In the genomic region with DNA sequence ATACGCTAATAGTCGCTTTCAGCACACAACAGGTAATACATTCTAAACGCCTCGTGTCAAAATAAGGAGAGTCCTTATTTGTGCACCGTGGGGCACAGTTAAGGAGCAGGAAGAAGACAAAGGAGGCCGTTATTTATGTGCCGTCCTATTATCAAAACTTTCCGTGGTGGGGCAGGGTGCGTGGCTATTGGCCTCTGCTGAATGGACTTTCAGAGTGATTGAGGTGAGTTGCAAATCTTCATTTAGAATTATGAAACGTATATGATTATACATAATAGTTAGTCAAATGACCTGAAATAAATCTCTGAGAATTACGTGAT, we compare ENCODE assay signal across 8 cellular contexts. TPM values are rescaled to one million over a fixed set of nuclear protein-coding genes. Genes with fewer than 3 reads are reported as not detected.
A peak's percentile ranks its signal among the peaks of the same experiment; 100 is the strongest.
DNase-seq lines count a peak whose midpoint lies in the region; ATAC-seq, FAIRE-seq and TF ChIP-seq lines count a peak whose summit lies in the region.

No MANE protein-coding gene starts in this region.

- H3K27me3 ChIP-seq in breast epithelium, result no peaks in the 10 kb centered on the region
- no peaks in the 10 kb centered on the region for H3K27me3 ChIP-seq in lung (ENCODE audit: control insufficient read depth, insufficient read depth)
- H3K27me3 ChIP-seq in thymus (ENCODE audit: control insufficient read depth, insufficient read depth), result no peaks in the 10 kb centered on the region

- TF ChIP-seq EP300 in A549 (IDR thresholded peaks at IDR 0.05), result no peak

- H3K36me3 ChIP-seq in breast epithelium (no peaks in the 10 kb centered on the region), lung (ENCODE audit: control insufficient read depth in 2 of 2, insufficient read depth in 2 of 2, low read length in 2 of 2) (peaks cover 3 to 5% of the 10 kb centered on the region in 2 donors), thymus (ENCODE audit: control insufficient read depth, insufficient read depth) (peaks cover 5% of the 10 kb centered on the region)

- TF ChIP-seq RAD21 in A549 (conservative IDR thresholded peaks at IDR 0.05 in 1 of 2, IDR thresholded peaks at IDR 0.05 in 1 of 2), result no peak

- no peak for TF ChIP-seq POLR2A in A549 (IDR thresholded peaks at IDR 0.05; ENCODE audit: low read length)
- no peak for TF ChIP-seq POLR2A in breast epithelium (IDR thresholded peaks at IDR 0.05)

- CTCF ChIA-PET in A549 (lab: Yijun Ruan, JAX), result interaction anchor here (0.7 to 1.2 kb wide), 3 partner anchors 58 to 108 kb away, joined by 3 to 5 read pairs (median 3); a partner anchor contains a TSS

- ATAC-seq in A549, result peak; percentile 16 to 27; a peak in 5 of 6 replicates
- peak; percentile 2 for ATAC-seq in GM18909 (IDR thresholded peaks at IDR 0.05; ENCODE audit: poor library complexity, unreplicated experiment)
- no peak for ATAC-seq in lung (ENCODE audit: insufficient read depth, low FRiP score)

- no peak for FAIRE-seq in A549 (lab: Jason Lieb, UNC)

- H3K9me3 ChIP-seq in A549 (no peaks in the 10 kb centered on the region), breast epithelium (no peaks in the 10 kb centered on the region), lung (ENCODE audit: control insufficient read depth in 2 of 2, insufficient read depth in 1 of 2, low read length in 1 of 2) (no peaks in the 10 kb centered on the region), thymus (ENCODE audit: control insufficient read depth) (no peaks in the 10 kb centered on the region)

- DNase-seq in A549 (ENCODE audit: low read depth in 1 of 2, low spot score in 1 of 2) (no peak), OCI-M1 (lab: John Stamatoyannopoulos, UW) (peak; percentile 77), breast epithelium (ENCODE audit: low spot score in 2 of 2) (no peak), lung (ENCODE audit: low spot score) (no peak), NCI-H1436 (lab: John Stamatoyannopoulos, UW) (no peak)
- DNase-seq in activated CD4-positive, CD25-positive, alpha-beta regulatory T cell treated with anti-CD3 and anti-CD28 coated beads, Interleukin-2, amount 50 U/mL, for 72 hours, result no peak

- H3K4me3 ChIP-seq in A549 (peak overlapping the region; percentile 84), breast epithelium (peak overlapping the region; percentile 89 to 95 (median 92)), lung (peak overlapping the region; percentile 98), thymus (ENCODE audit: low read length) (peak overlapping the region; percentile 80)

- H3K4me1 ChIP-seq in A549 (peaks cover 69% of the 10 kb centered on the region), breast epithelium (peaks cover 0 to 11% of the 10 kb centered on the region in 2 donors), lung (ENCODE audit: control insufficient read depth in 2 of 2, insufficient read depth in 2 of 2, low read length in 2 of 2) (peaks cover 3 to 6% of the 10 kb centered on the region in 2 donors), thymus (ENCODE audit: control insufficient read depth, insufficient read depth, low read length) (peaks cover 10% of the 10 kb centered on the region)

- intact Hi-C loops in breast epithelium (cut with DNase I; ENCODE audit: low total_unique reads), result no loop called here

- H3K4me2 ChIP-seq in A549, result peak overlapping the region; percentile 72

- TF ChIP-seq CTCF in A549 (IDR thresholded peaks at IDR 0.05) (no peak), breast epithelium (IDR thresholded peaks at IDR 0.05) (no peak), lung (IDR thresholded peaks at IDR 0.05; ENCODE audit: control extremely low read depth, extremely low read depth) (no peak)

- H3K27ac ChIP-seq in A549 (peak overlapping the region; percentile 94 to 98), breast epithelium (peak overlapping the region; percentile 92 to 95), lung (ENCODE audit: low read depth in 1 of 2, low read length in 1 of 2) (peak overlapping the region; percentile 95 to 99), thymus (ENCODE audit: low read depth) (peak overlapping the region; percentile 96)

- POLR2A ChIA-PET in A549 (lab: Yijun Ruan, JAX), result interaction anchor here (1.2 kb wide), 1 partner anchor 9 kb away, joined by 4 read pairs; no protein-coding TSS in a partner anchor

- 1% methylated on average over 11 of the region's 11 CpGs for WGBS in A549 (ENCODE audit: missing lambda C conversion rate)
- WGBS in lung, 2 donors, result 0 to 1% methylated on average over 11 of the region's 11 CpGs
- WGBS in thymus, result under 1% methylated on average over 11 of the region's 11 CpGs

TF ChIP-seq in A549, 52 proteins besides CTCF, POLR2A, EP300 and RAD21:
- no peak for TF ChIP-seq FOSL2 (IDR thresholded peaks at IDR 0.05)
- no peak for TF ChIP-seq FOSL2 (CRISPR knock-in tag; IDR thresholded peaks at IDR 0.05)
- TF ChIP-seq MYC (IDR thresholded peaks at IDR 0.05; ENCODE audit: borderline replicate concordance, low read length), result no peak
- no peak for TF ChIP-seq CHD2 (IDR thresholded peaks at IDR 0.05; ENCODE audit: low read length, partially characterized antibody)
- TF ChIP-seq KDM5A (IDR thresholded peaks at IDR 0.05), result no peak
- no peak for TF ChIP-seq CHD4 (IDR thresholded peaks at IDR 0.05; ENCODE audit: borderline replicate concordance)
- no peak for TF ChIP-seq BHLHE40 (IDR thresholded peaks at IDR 0.05; ENCODE audit: low read depth, low read length)
- TF ChIP-seq KDM1A (IDR thresholded peaks at IDR 0.05; ENCODE audit: low read depth), result no peak
- TF ChIP-seq, protein P1, sequence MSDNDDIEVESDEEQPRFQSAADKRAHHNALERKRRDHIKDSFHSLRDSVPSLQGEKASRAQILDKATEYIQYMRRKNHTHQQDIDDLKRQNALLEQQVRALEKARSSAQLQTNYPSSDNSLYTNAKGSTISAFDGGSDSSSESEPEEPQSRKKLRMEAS (IDR thresholded peaks at IDR 0.05), result no peak; the same call in 1 of the 2 replicates
- TF ChIP-seq NPAS2 (CRISPR knock-in tag; IDR thresholded peaks at IDR 0.05; ENCODE audit: borderline replicate concordance), result no peak
- TF ChIP-seq, protein P2, sequence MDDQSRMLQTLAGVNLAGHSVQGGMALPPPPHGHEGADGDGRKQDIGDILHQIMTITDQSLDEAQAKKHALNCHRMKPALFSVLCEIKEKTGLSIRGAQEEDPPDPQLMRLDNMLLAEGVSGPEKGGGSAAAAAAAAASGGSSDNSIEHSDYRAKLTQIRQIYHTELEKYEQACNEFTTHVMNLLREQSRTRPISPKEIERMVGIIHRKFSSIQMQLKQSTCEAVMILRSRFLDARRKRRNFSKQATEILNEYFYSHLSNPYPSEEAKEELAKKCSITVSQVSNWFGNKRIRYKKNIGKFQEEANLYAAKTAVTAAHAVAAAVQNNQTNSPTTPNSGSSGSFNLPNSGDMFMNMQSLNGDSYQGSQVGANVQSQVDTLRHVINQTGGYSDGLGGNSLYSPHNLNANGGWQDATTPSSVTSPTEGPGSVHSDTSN (IDR thresholded peaks at IDR 0.05), result no peak
TF ChIP-seq in A549: peak in this region for 0.

RNA-seq across cellular contexts. Expression of a gene that starts 0.8 kb away (rescaled TPM):
- polyA plus RNA-seq in A549 (2011; rRNA removed) (44.6 and 53.7 TPM in 2 replicates), A549 (2017; fragmentation: RNase III; extraction: RNeasy Plus Mini Kit Qiagen cat#74134 plus additional on column Dnase treatment) (22.9 to 27.6 TPM (median 27.0 TPM) in 3 replicates), lung (10 to 100 TPM; 19.6 to 20.3 TPM), thymus (22.4 TPM)
- polyA plus RNA-seq in A549 (2012; cell fraction: cytosol; rRNA removed), result 11.4 and 15.4 TPM in 2 replicates
- 10.5 and 15.2 TPM in 2 replicates for polyA plus RNA-seq in A549 (2012; cell fraction: nucleus; rRNA removed)
- polyA minus RNA-seq in A549 (2011; rRNA and poly(A)+ RNA removed), result 28.4 and 38.1 TPM in 2 replicates
- total RNA-seq in breast epithelium (10 to 100 TPM; 33.4 to 44.5 (median 41.6) TPM), lung (10 to 100 TPM; 39.1 to 68.8 TPM)

RNA-seq across cellular contexts. Expression of a gene that starts 27.6 kb away (rescaled TPM):
- polyA plus RNA-seq in A549 (2011; rRNA removed) (61.0 and 85.2 TPM in 2 replicates), A549 (2017; fragmentation: RNase III; extraction: RNeasy Plus Mini Kit Qiagen cat#74134 plus additional on column Dnase treatment) (71.1 to 81.0 TPM (median 76.7 TPM) in 3 replicates), lung (10 to 100 TPM; 58.5 to 88.2 TPM), thymus (52.9 TPM)
- polyA plus RNA-seq in A549 (2012; cell fraction: cytosol; rRNA removed), result 71.2 and 76.9 TPM in 2 replicates
- 46.2 and 65.3 TPM in 2 replicates for polyA plus RNA-seq in A549 (2012; cell fraction: nucleus; rRNA removed)
- 40.0 and 50.5 TPM in 2 replicates for polyA minus RNA-seq in A549 (2011; rRNA and poly(A)+ RNA removed)
- total RNA-seq in breast epithelium (10 to 100 TPM; 68.0 to 80.0 (median 74.9) TPM), lung (10 to 100 TPM; 50.2 to 91.9 TPM)

RNA-seq across cellular contexts. Expression of a gene that starts 58.3 kb away (rescaled TPM):
- polyA plus RNA-seq in A549 (2011; rRNA removed), result 13.3 and 13.6 TPM in 2 replicates
- 8.2 and 9.2 TPM in 2 replicates for polyA plus RNA-seq in A549 (2012; cell fraction: cytosol; rRNA removed)
- polyA plus RNA-seq in A549 (2012; cell fraction: nucleus; rRNA removed), result 4.4 and 7.0 TPM in 2 replicates
- polyA plus RNA-seq in A549 (2017; fragmentation: RNase III; extraction: RNeasy Plus Mini Kit Qiagen cat#74134 plus additional on column Dnase treatment), result 9.5 to 10.9 TPM (median 10.2 TPM) in 3 replicates
- polyA minus RNA-seq in A549 (2011; rRNA and poly(A)+ RNA removed), result 4.2 and 4.8 TPM in 2 replicates
- 10 to 100 TPM in 1 of 3 donors, 1 to 10 TPM in 2; 6.9 to 11.0 (median 8.8) TPM for total RNA-seq in breast epithelium
- 10 to 100 TPM in 1 of 2 donors, 1 to 10 TPM in 1; 9.4 to 12.3 TPM for total RNA-seq in lung
- polyA plus RNA-seq in lung, result 1 to 10 TPM; 4.1 to 5.7 TPM
- 6.8 TPM for polyA plus RNA-seq in thymus
